1 cellular context compared by ENCODE assay signal in genomic region chr16:71758293-71758760, GRCh38.
TF ChIP-seq lines count a peak whose summit lies in the region.

No MANE protein-coding gene starts in this region.

TF ChIP-seq in HepG2, 621 proteins besides CTCF, POLR2A, EP300 and RAD21 (continued from another document and continues in another):
- TF ChIP-seq ZNF180 (CRISPR knock-in tag; IDR thresholded peaks at IDR 0.05; ENCODE audit: borderline replicate concordance, low read depth) = no peak
- TF ChIP-seq KLF6 (CRISPR knock-in tag; IDR thresholded peaks at IDR 0.05) = no peak
- no peak for TF ChIP-seq ZNF276 (CRISPR knock-in tag; IDR thresholded peaks at IDR 0.05; ENCODE audit: low read depth)
- TF ChIP-seq ZNF335 (CRISPR knock-in tag; IDR thresholded peaks at IDR 0.05) = no peak
- no peak for TF ChIP-seq SRSF4 (IDR thresholded peaks at IDR 0.05; ENCODE audit: low read depth, low read length, poor library complexity, severe bottlenecking)
- no peak for TF ChIP-seq ZFX (CRISPR knock-in tag; IDR thresholded peaks at IDR 0.05; ENCODE audit: low read depth)
- TF ChIP-seq HES4 (CRISPR knock-in tag; IDR thresholded peaks at IDR 0.05; ENCODE audit: borderline replicate concordance) = no peak
- no peak for TF ChIP-seq FOXM1 (CRISPR knock-in tag; IDR thresholded peaks at IDR 0.05)
- TF ChIP-seq NFKB2 (CRISPR knock-in tag; IDR thresholded peaks at IDR 0.05; ENCODE audit: borderline replicate concordance) = no peak
- no peak for TF ChIP-seq SSRP1 (CRISPR knock-in tag; IDR thresholded peaks at IDR 0.05)
- no peak for TF ChIP-seq ZNF878 (CRISPR knock-in tag; IDR thresholded peaks at IDR 0.05)
- no peak for TF ChIP-seq NR2C2 (CRISPR knock-in tag; IDR thresholded peaks at IDR 0.05; ENCODE audit: borderline replicate concordance)
- TF ChIP-seq EEA1 (CRISPR knock-in tag; IDR thresholded peaks at IDR 0.05; ENCODE audit: borderline replicate concordance) = no peak
- no peak for TF ChIP-seq ATRX (CRISPR knock-in tag; IDR thresholded peaks at IDR 0.05; ENCODE audit: borderline replicate concordance)
- TF ChIP-seq ZBTB42 (CRISPR knock-in tag; IDR thresholded peaks at IDR 0.05) = no peak
- TF ChIP-seq FOXO1 (CRISPR knock-in tag; IDR thresholded peaks at IDR 0.05) = no peak; the same call in 1 of the 2 replicates
- no peak for TF ChIP-seq ZNF280B (CRISPR knock-in tag; IDR thresholded peaks at IDR 0.05; ENCODE audit: borderline replicate concordance)
- TF ChIP-seq ZNF383 (CRISPR knock-in tag; IDR thresholded peaks at IDR 0.05; ENCODE audit: borderline replicate concordance) = no peak
- TF ChIP-seq CEBPB (IDR thresholded peaks at IDR 0.05; ENCODE audit: borderline replicate concordance, low read depth, low read length) = no peak
- no peak for TF ChIP-seq PRMT3 (CRISPR knock-in tag; IDR thresholded peaks at IDR 0.05; ENCODE audit: borderline replicate concordance, low read depth)
- TF ChIP-seq ZNF337 (CRISPR knock-in tag; IDR thresholded peaks at IDR 0.05; ENCODE audit: borderline replicate concordance, low read depth) = no peak
- no peak for TF ChIP-seq ZNF646 (CRISPR knock-in tag; IDR thresholded peaks at IDR 0.05)
- TF ChIP-seq ZNF597 (CRISPR knock-in tag; IDR thresholded peaks at IDR 0.05) = no peak
- TF ChIP-seq RNF219 (CRISPR knock-in tag; IDR thresholded peaks at IDR 0.05) = no peak
- TF ChIP-seq SNAPC5 (CRISPR knock-in tag; IDR thresholded peaks at IDR 0.05; ENCODE audit: borderline replicate concordance) = no peak
- TF ChIP-seq ZFP91 (CRISPR knock-in tag; IDR thresholded peaks at IDR 0.05; ENCODE audit: borderline replicate concordance) = no peak
- TF ChIP-seq MEIS2 (CRISPR knock-in tag; IDR thresholded peaks at IDR 0.05) = no peak
- TF ChIP-seq SOX5 (CRISPR knock-in tag; IDR thresholded peaks at IDR 0.05; ENCODE audit: borderline replicate concordance) = peak; percentile 55; the same call in 1 of the 2 replicates
- no peak for TF ChIP-seq PHF20 (CRISPR knock-in tag; IDR thresholded peaks at IDR 0.05)
- TF ChIP-seq ZNF746 (CRISPR knock-in tag; IDR thresholded peaks at IDR 0.05) = no peak
- TF ChIP-seq GRHL1 (CRISPR knock-in tag; conservative IDR thresholded peaks at IDR 0.05) = no peak
- TF ChIP-seq CREBL2 (CRISPR knock-in tag; IDR thresholded peaks at IDR 0.05; ENCODE audit: borderline replicate concordance) = no peak
- TF ChIP-seq BCL3 (CRISPR knock-in tag; IDR thresholded peaks at IDR 0.05) = no peak
- TF ChIP-seq TEAD3 (CRISPR knock-in tag; optimal IDR thresholded peaks at IDR 0.05; ENCODE audit: borderline replicate concordance) = peak; percentile 46
- no peak for TF ChIP-seq TFDP1 (CRISPR knock-in tag; IDR thresholded peaks at IDR 0.05; ENCODE audit: borderline replicate concordance)
- TF ChIP-seq SMAD3 (CRISPR knock-in tag; IDR thresholded peaks at IDR 0.05) = no peak
- peak; percentile 22; the same call in 1 of the 2 replicates for TF ChIP-seq ZNF362 (CRISPR knock-in tag; IDR thresholded peaks at IDR 0.05; ENCODE audit: borderline replicate concordance)
- no peak for TF ChIP-seq POGZ (CRISPR knock-in tag; IDR thresholded peaks at IDR 0.05)
- TF ChIP-seq ZNF260 (CRISPR knock-in tag; IDR thresholded peaks at IDR 0.05; ENCODE audit: borderline replicate concordance, low read depth) = no peak
- TF ChIP-seq ZNF674 (CRISPR knock-in tag; IDR thresholded peaks at IDR 0.05; ENCODE audit: low read depth) = no peak
